Comparison of ENCODE assay signal across 17 cellular contexts in genomic region chr1:214494706-214495105, GRCh38. TPM values are rescaled to one million over a fixed set of nuclear protein-coding genes. Genes with fewer than 3 reads are reported as not detected.
A peak's percentile ranks its signal among the peaks of the same experiment; 100 is the strongest.
DNase-seq lines count a peak whose midpoint lies in the region; ATAC-seq, FAIRE-seq and TF ChIP-seq lines count a peak whose summit lies in the region.
"Had no signal": no experiment of that assay in that cellular context is flagged by ENCODE, and none has a peak within 500 bp of the region (broad histone marks: within the 10 kb centered on the region; RNA-seq: fewer than 3 reads in every experiment).

No MANE protein-coding gene starts in this region.

- DNase-seq in H54 (ENCODE audit: insufficient read length, low spot score): peak; percentile 30
- DNase-seq in RWPE1 (ENCODE audit: low spot score): peak; percentile 72
- DNase-seq in glomerular visceral epithelial cell (ENCODE audit: extremely low spot score): peak; percentile 92
- DNase-seq in GM19240 (ENCODE audit: insufficient read length, low spot score): no peak
- no peak for DNase-seq in NCI-H2196 treated with DMSO at 0.1 percent for 48 hours (lab: John Stamatoyannopoulos, UW; ENCODE audit: unreplicated experiment)
- no peak for DNase-seq in D341Med (ENCODE audit: low spot score)
- DNase-seq: activated gamma-delta T cell treated with Interleukin-2 at 50 U/mL for 16 hours; CD4-positive, alpha-beta memory T cell; GOT3; head of caudate nucleus; left colon; MG63; NCI-H2029 treated with DMSO at 0.1 percent for 48 hours; SIG-M5 had no signal

- no peak overlapping the region for H3K9ac ChIP-seq in skeletal muscle tissue (ENCODE audit: low read depth in 1 of 3, low read length in 3 of 3)

- no peaks in the 10 kb centered on the region for H3K27me3 ChIP-seq in skeletal muscle tissue (ENCODE audit: control insufficient read depth in 3 of 3, insufficient read depth in 3 of 3, low read length in 3 of 3)
- H3K27me3 ChIP-seq: MG63 had no signal

- ATAC-seq in GM18858 (IDR thresholded peaks at IDR 0.05; ENCODE audit: unreplicated experiment): no peak
- ATAC-seq: left colon had no signal

- no peaks in the 10 kb centered on the region for H3K9me3 ChIP-seq in skeletal muscle tissue (ENCODE audit: control insufficient read depth in 3 of 3, low read length in 3 of 3)
- H3K9me3 ChIP-seq: MG63 had no signal

- H3K4me1 ChIP-seq in skeletal muscle tissue (ENCODE audit: control insufficient read depth in 3 of 3, insufficient read depth in 3 of 3, low read length in 3 of 3): peaks cover 20 to 32% (median 23%) of the 10 kb centered on the region in 3 donors

- H3K36me3 ChIP-seq in skeletal muscle tissue (ENCODE audit: control insufficient read depth in 3 of 3, insufficient read depth in 3 of 3, low read length in 3 of 3): no peaks in the 10 kb centered on the region
- H3K36me3 ChIP-seq: cardiac muscle cell had no signal

- H3K27ac ChIP-seq in RWPE1 (no peak overlapping the region), skeletal muscle tissue (ENCODE audit: low read depth, low read length) (peak overlapping the region; percentile 59)
- H3K27ac ChIP-seq: cardiac muscle cell had no signal

- H3K4me3 ChIP-seq in skeletal muscle tissue (ENCODE audit: low read length in 3 of 3): no peak overlapping the region
- H3K4me3 ChIP-seq: cardiac muscle cell, MG63 had no signal

- peak; percentile 52 for FAIRE-seq in H54 (lab: Jason Lieb, UNC)

- CTCF ChIA-PET in RWPE1 (lab: Yijun Ruan, JAX): interaction anchor here (0.5 kb wide), 1 partner anchor 370 kb away, joined by 3 read pairs; no protein-coding TSS in a partner anchor

- TF ChIP-seq POLR2A in H54 (IDR thresholded peaks at IDR 0.05; ENCODE audit: low read depth, low read length): no peak

- POLR2A ChIA-PET in RWPE1 (lab: Yijun Ruan, JAX; ENCODE audit: low non-redundant PET): no interaction called here

- no peak for TF ChIP-seq CTCF in RWPE1 (conservative IDR thresholded peaks at IDR 0.05; ENCODE audit: low read depth)

RNA-seq across cellular contexts. Expression of gene PTPN14, which starts 56.7 kb away (rescaled TPM):
- 19.8 TPM for total RNA-seq in skeletal muscle tissue

Comparison
In these comparisons a context has a peak if more than half of its experiments do, and no peak if none do; other contexts are left out.
1. DNase-seq: peak in H54 (single experiment), RWPE1 (single experiment) and glomerular visceral epithelial cell (single experiment); none in GM19240 (single experiment), NCI-H2196 treated with DMSO at 0.1 percent for 48 hours (single experiment) and D341Med (single experiment).